ENCODE assay signal across 8 cellular contexts in genomic region chr12:112418248-112418595, GRCh38. TPM values are rescaled to one million over a fixed set of nuclear protein-coding genes. Genes with fewer than 3 reads are reported as not detected.
DNase-seq lines count a peak whose midpoint lies in the region; ATAC-seq, FAIRE-seq and TF ChIP-seq lines count a peak whose summit lies in the region.

No MANE protein-coding gene starts in this region.

- H4K20me1 ChIP-seq in endothelial cell of umbilical vein (replicated peaks; ENCODE audit: control insufficient read depth, extremely low read depth, insufficient read depth, low read length) = peaks cover 10% of the 10 kb centered on the region

- H3K9me3 ChIP-seq in endothelial cell of umbilical vein (replicated peaks; ENCODE audit: control insufficient read depth, insufficient read depth, low read length) (no peaks in the 10 kb centered on the region), pancreas (no peaks in the 10 kb centered on the region)

- DNase-seq in GM06990 (ENCODE audit: extremely low read depth, insufficient read length) (peak; percentile 29), OCI-M1 (lab: John Stamatoyannopoulos, UW) (peak; percentile 76), endothelial cell of umbilical vein (ENCODE audit: low read depth, low spot score) (no peak), pancreas (peak in 1 of 6 donors; percentile 16), mucosa of gallbladder (ENCODE audit: low spot score) (no peak), SW 1271 (lab: John Stamatoyannopoulos, UW) (no peak)

- FAIRE-seq in endothelial cell of umbilical vein (lab: Jason Lieb, UNC) = no peak
- no peak for FAIRE-seq in pancreas (lab: Jason Lieb, UNC)

- H3K9me1 ChIP-seq in endothelial cell of umbilical vein (replicated peaks; ENCODE audit: control insufficient read depth, extremely low read depth, insufficient read depth, low read length) = no peaks in the 10 kb centered on the region

- dilution Hi-C loops in endothelial cell of umbilical vein (cut with MboI; ENCODE audit: extremely low pct_ligation_motif_present, low sequenced_read_pairs) = no loop called here

- CTCF ChIA-PET in endothelial cell of umbilical vein (lab: Charles Lee) = no interaction called here

- H3K27ac ChIP-seq in endothelial cell of umbilical vein (ENCODE audit: insufficient read depth, low read depth, low read length) (peak overlapping the region; percentile 91), pancreas (peak overlapping the region; percentile 91 to 99 (median 98))

- peaks cover 42% of the 10 kb centered on the region for H3K79me2 ChIP-seq in endothelial cell of umbilical vein (ENCODE audit: control insufficient read depth, insufficient read depth, low read length)

- WGBS in pancreas, 2 donors = 2 to 4% methylated on average over 21 of the region's 21 CpGs

- TF ChIP-seq POLR2A in endothelial cell of umbilical vein (IDR thresholded peaks at IDR 0.05; ENCODE audit: low read depth, low read length) = no peak

- H2AFZ ChIP-seq in endothelial cell of umbilical vein (ENCODE audit: low read depth, low read length) = peak overlapping the region; percentile 45

- peak overlapping the region; percentile 55 for H3K4me2 ChIP-seq in endothelial cell of umbilical vein (ENCODE audit: insufficient read depth, low read length)

- TSS peak; percentile 96 for BruUV-seq in endothelial cell of umbilical vein (replicated peaks; lab: Mats Ljungman, UMichigan)

- H3K4me1 ChIP-seq in endothelial cell of umbilical vein (ENCODE audit: control insufficient read depth, extremely low read depth, insufficient read depth, low read length) (peaks cover 21% of the 10 kb centered on the region), pancreas (peaks cover 6 to 28% (median 11%) of the 10 kb centered on the region in 3 donors)

- H3K9ac ChIP-seq in endothelial cell of umbilical vein (replicated peaks; ENCODE audit: extremely low read depth, insufficient read depth, low read length) = peak overlapping the region; percentile 98

- H3K4me3 ChIP-seq in GM06990 (replicated peaks; ENCODE audit: low read depth, low read length) (peak overlapping the region; percentile 98), endothelial cell of umbilical vein (replicated peaks in 1 of 3; ENCODE audit: insufficient read depth in 1 of 3, low read depth in 1 of 3, low read length in 3 of 3) (peak overlapping the region; percentile 47 to 98 (median 78)), pancreas (peak overlapping the region; percentile 81 to 97 (median 86))

- TF ChIP-seq CTCF in GM06990 (IDR thresholded peaks at IDR 0.05; ENCODE audit: insufficient read depth, low read length, poor library complexity, severe bottlenecking) (no peak), endothelial cell of umbilical vein (IDR thresholded peaks at IDR 0.05; ENCODE audit: extremely low read depth in 1 of 2, insufficient read depth in 1 of 2, low read depth in 1 of 2, low read length in 2 of 2) (no peak), pancreas (IDR thresholded peaks at IDR 0.05) (no peak)

- H3K36me3 ChIP-seq in GM06990 (ENCODE audit: control insufficient read depth, insufficient read depth, low read length) (no peaks in the 10 kb centered on the region), endothelial cell of umbilical vein (ENCODE audit: control insufficient read depth in 2 of 2, extremely low read depth in 1 of 2, insufficient read depth in 2 of 2, low read length in 2 of 2) (no peaks in the 10 kb centered on the region), pancreas (no peaks in the 10 kb centered on the region)

- intact Hi-C loops in endothelial cell of umbilical vein (cut with micrococcal nuclease) (loop anchor here (1.0 to 10.0 kb wide), 2 partner anchors 9 to 573 kb away; partner anchors contain the start of genes MAPKAPK5 and RPL6), pancreas (cut with DNase I) (no loop called here)

- POLR2A ChIA-PET in endothelial cell of umbilical vein (lab: Charles Lee) = no interaction called here

- ATAC-seq in pancreas (no peak), HG02840 (IDR thresholded peaks at IDR 0.05; ENCODE audit: low FRiP score, unreplicated experiment) (no peak), HG02981 (IDR thresholded peaks at IDR 0.05; ENCODE audit: unreplicated experiment) (no peak)

- H3K27me3 ChIP-seq in GM06990 (replicated peaks; ENCODE audit: control insufficient read depth, insufficient read depth, low read length) (no peaks in the 10 kb centered on the region), endothelial cell of umbilical vein (ENCODE audit: control insufficient read depth in 2 of 2, insufficient read depth in 2 of 2, low read length in 2 of 2) (peaks cover 0 to 4% of the 10 kb centered on the region in 2 experiments), pancreas (no peaks in the 10 kb centered on the region)

TF ChIP-seq in endothelial cell of umbilical vein, 7 proteins besides CTCF, POLR2A, EP300 and RAD21:
- TF ChIP-seq MAX (IDR thresholded peaks at IDR 0.05; ENCODE audit: insufficient read depth, insufficient read length) = no peak

RNA-seq across cellular contexts. Expression of gene PTPN11, which starts 0.5 kb away (rescaled TPM):
- 104 and 107 TPM in 2 replicates for total RNA-seq in endothelial cell of umbilical vein
- polyA plus RNA-seq in endothelial cell of umbilical vein = 22.4 and 36.5 TPM in 2 replicates
- polyA plus RNA-seq in endothelial cell of umbilical vein (2011; cell fraction: cytosol; rRNA removed) = 38.5 and 42.5 TPM in 2 replicates
- 34.1 and 44.1 TPM in 2 replicates for polyA plus RNA-seq in endothelial cell of umbilical vein (2011; cell fraction: nucleus; rRNA removed)
- polyA plus RNA-seq in endothelial cell of umbilical vein (2012) = 64.9 and 86.2 TPM in 2 replicates
- 66.6 and 71.7 TPM in 2 replicates for polyA minus RNA-seq in endothelial cell of umbilical vein
- 70.4 TPM for polyA minus RNA-seq in endothelial cell of umbilical vein (2011; cell fraction: cytosol; rRNA and poly(A)+ RNA removed)
- polyA minus RNA-seq in endothelial cell of umbilical vein (2011; cell fraction: nucleus; rRNA and poly(A)+ RNA removed) = 24.0 and 30.3 TPM in 2 replicates
- total RNA-seq in pancreas = 10 to 100 TPM; 25.5 to 51.1 (median 38.7) TPM
- 10 to 100 TPM; 12.4 to 17.0 TPM for polyA plus RNA-seq in pancreas
- 96.8 TPM for total RNA-seq in mucosa of gallbladder

RNA-seq across cellular contexts. Expression of gene RPL6, which starts 8.8 kb away (rescaled TPM):
- total RNA-seq in endothelial cell of umbilical vein = 1,359 and 1,385 TPM in 2 replicates
- polyA plus RNA-seq in endothelial cell of umbilical vein = 773 and 998 TPM in 2 replicates
- 2,036 and 2,074 TPM in 2 replicates for polyA plus RNA-seq in endothelial cell of umbilical vein (2011; cell fraction: cytosol; rRNA removed)
- polyA plus RNA-seq in endothelial cell of umbilical vein (2011; cell fraction: nucleus; rRNA removed) = 552 and 631 TPM in 2 replicates
- polyA plus RNA-seq in endothelial cell of umbilical vein (2012) = 2,142 and 2,144 TPM in 2 replicates
- polyA minus RNA-seq in endothelial cell of umbilical vein = 289 and 336 TPM in 2 replicates
- polyA minus RNA-seq in endothelial cell of umbilical vein (2011; cell fraction: cytosol; rRNA and poly(A)+ RNA removed) = 430 TPM
- 80.6 and 105 TPM in 2 replicates for polyA minus RNA-seq in endothelial cell of umbilical vein (2011; cell fraction: nucleus; rRNA and poly(A)+ RNA removed)
- total RNA-seq in pancreas = 1,000 to 10,000 TPM in 3 of 6 donors, 100 to 1,000 TPM in 3; 590 to 1,140 (median 969) TPM
- 1,000 to 10,000 TPM; 1,305 to 1,871 TPM for polyA plus RNA-seq in pancreas
- total RNA-seq in mucosa of gallbladder = 769 TPM

RNA-seq across cellular contexts. Expression of gene HECTD4, which starts 36.0 kb away (rescaled TPM):
- total RNA-seq in endothelial cell of umbilical vein (38.8 and 47.7 TPM in 2 replicates), pancreas (10 to 100 TPM; 17.9 to 36.1 (median 23.7) TPM), mucosa of gallbladder (49.1 TPM)
- polyA plus RNA-seq in endothelial cell of umbilical vein (9.7 and 11.1 TPM in 2 replicates), pancreas (10 to 100 TPM; 37.2 to 38.4 TPM)
- 8.8 and 10.2 TPM in 2 replicates for polyA plus RNA-seq in endothelial cell of umbilical vein (2011; cell fraction: cytosol; rRNA removed)
- polyA plus RNA-seq in endothelial cell of umbilical vein (2011; cell fraction: nucleus; rRNA removed) = 58.1 and 58.5 TPM in 2 replicates
- polyA plus RNA-seq in endothelial cell of umbilical vein (2012) = 18.0 and 23.4 TPM in 2 replicates
- polyA minus RNA-seq in endothelial cell of umbilical vein = 55.3 and 58.0 TPM in 2 replicates
- polyA minus RNA-seq in endothelial cell of umbilical vein (2011; cell fraction: cytosol; rRNA and poly(A)+ RNA removed) = 19.2 TPM
- 97.5 and 125 TPM in 2 replicates for polyA minus RNA-seq in endothelial cell of umbilical vein (2011; cell fraction: nucleus; rRNA and poly(A)+ RNA removed)

Comparison
In these comparisons a context has a peak if more than half of its experiments do, and no peak if none do; other contexts are left out.
1. DNase-seq: peak in GM06990 (single experiment) and OCI-M1 (single experiment); none in endothelial cell of umbilical vein (single experiment), mucosa of gallbladder (single experiment) and SW 1271 (0 of 2).
2. Peak in every context shown above with its lines, with median percentiles within 50 percentile points of each other: H3K4me3 ChIP-seq.